8 cellular contexts compared by ENCODE assay signal in the genomic region with DNA sequence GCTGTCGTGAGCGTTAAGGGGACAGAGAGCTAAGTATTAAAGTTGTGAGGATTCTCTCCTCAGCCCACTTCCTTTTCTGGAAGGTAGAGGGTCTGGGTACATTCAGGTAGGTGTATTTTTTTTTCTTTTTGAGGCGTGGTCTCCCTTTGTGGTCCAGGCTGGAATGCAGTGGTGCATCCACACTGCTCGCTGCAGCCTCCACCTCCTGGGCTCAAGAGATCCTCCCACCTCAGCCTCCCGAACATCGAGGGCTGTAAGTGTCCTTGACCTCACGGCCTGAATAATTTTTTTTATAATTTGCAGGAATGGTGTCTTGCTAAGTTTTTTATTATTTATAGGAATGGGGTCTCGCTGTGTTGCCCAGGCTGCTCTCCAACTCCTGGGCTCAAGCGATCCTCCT. TPM values are rescaled to one million over a fixed set of nuclear protein-coding genes. Genes with fewer than 3 reads are reported as not detected.
DNase-seq lines count a peak whose midpoint lies in the region; ATAC-seq and TF ChIP-seq lines count a peak whose summit lies in the region.

No MANE protein-coding gene starts in this region.

- H3K4me3 Mint-ChIP-seq in activated CD4-positive, alpha-beta memory T cell treated with anti-CD3 and anti-CD28 coated beads, Interleukin-2, amount 10 ng/mL, durations not matched to agents 7 days and 5 days, result peak overlapping the region; percentile 76
- H3K4me3 Mint-ChIP-seq in stimulated activated naive B cell treated with anti-CD40 and anti-IgM and Interleukin-4, amounts not matched to agents 10 μg/mL and 1 μg/mL and 100 μg/mL, for 72 hours, result peak overlapping the region; percentile 82 to 92

- H3K27ac ChIP-seq in SK-N-SH (ENCODE audit: low read depth in 2 of 2, low read length in 1 of 2) (no peak overlapping the region), iPS-18a (ENCODE audit: low read length) (no peak overlapping the region)

- H3K9me3 ChIP-seq in SK-N-SH (no peaks in the 10 kb centered on the region), iPS-18a (ENCODE audit: control insufficient read depth, low read depth, low read length) (no peaks in the 10 kb centered on the region)

- peaks cover 28% of the 10 kb centered on the region for H3K36me3 Mint-ChIP-seq in activated CD4-positive, alpha-beta memory T cell treated with anti-CD3 and anti-CD28 coated beads, Interleukin-2, amount 10 ng/mL, durations not matched to agents 7 days and 5 days (ENCODE audit: low read depth)
- peaks cover 18 to 27% of the 10 kb centered on the region in 2 donors for H3K36me3 Mint-ChIP-seq in stimulated activated naive B cell treated with anti-CD40 and anti-IgM and Interleukin-4, amounts not matched to agents 10 μg/mL and 1 μg/mL and 100 μg/mL, for 72 hours

- no peak for TF ChIP-seq RAD21 in SK-N-SH (IDR thresholded peaks at IDR 0.05; ENCODE audit: low read length)

- no peak for TF ChIP-seq CTCF in SK-N-SH (IDR thresholded peaks at IDR 0.05)

- ATAC-seq in SK-N-SH treated with all-trans-retinoic acid at 6 μM for 48 hours, result no peak
- no peak for ATAC-seq in stimulated activated naive B cell treated with anti-CD40 and anti-IgM and Interleukin-4, amounts not matched to agents 10 μg/mL and 1 μg/mL and 100 μg/mL, for 72 hours (replicated peaks)

- peak overlapping the region; percentile 99 for H3K4me2 ChIP-seq in SK-N-SH

- H3F3A ChIP-seq in SK-N-SH (replicated peaks; ENCODE audit: insufficient read depth), result no peaks in the 10 kb centered on the region

- H3K27ac Mint-ChIP-seq in activated CD4-positive, alpha-beta memory T cell treated with anti-CD3 and anti-CD28 coated beads, Interleukin-2, amount 10 ng/mL, durations not matched to agents 7 days and 5 days, result peak overlapping the region; percentile 82
- peak overlapping the region; percentile 90 for H3K27ac Mint-ChIP-seq in stimulated activated naive B cell treated with anti-CD40 and anti-IgM and Interleukin-4, amounts not matched to agents 10 μg/mL and 1 μg/mL and 100 μg/mL, for 72 hours

- H3K9me2 ChIP-seq in SK-N-SH, result no peaks in the 10 kb centered on the region

- peak overlapping the region; percentile 83 to 89 for H3K4me3 ChIP-seq in SK-N-SH (ENCODE audit: low read depth in 2 of 2, low read length in 1 of 2)
- H3K4me3 ChIP-seq in iPS-18a (ENCODE audit: low read length), result peak overlapping the region; percentile 85

- no peaks in the 10 kb centered on the region for H3K9me3 Mint-ChIP-seq in activated CD4-positive, alpha-beta memory T cell treated with anti-CD3 and anti-CD28 coated beads, Interleukin-2, amount 10 ng/mL, durations not matched to agents 7 days and 5 days
- H3K9me3 Mint-ChIP-seq in stimulated activated naive B cell treated with anti-CD40 and anti-IgM and Interleukin-4, amounts not matched to agents 10 μg/mL and 1 μg/mL and 100 μg/mL, for 72 hours, result no peaks in the 10 kb centered on the region

- no peaks in the 10 kb centered on the region for H4K20me1 ChIP-seq in SK-N-SH (ENCODE audit: insufficient read depth)

- H2AFZ ChIP-seq in SK-N-SH (ENCODE audit: low read depth), result no peak overlapping the region

- H3K79me2 ChIP-seq in SK-N-SH (ENCODE audit: insufficient read depth), result peaks cover 23% of the 10 kb centered on the region

- no peak for TF ChIP-seq EP300 in SK-N-SH (IDR thresholded peaks at IDR 0.05; ENCODE audit: borderline replicate concordance in 1 of 2, low read depth in 1 of 2, low read length in 1 of 2)

- no peaks in the 10 kb centered on the region for H3K27me3 ChIP-seq in SK-N-SH (ENCODE audit: insufficient read depth)
- no peaks in the 10 kb centered on the region for H3K27me3 ChIP-seq in iPS-18a (ENCODE audit: control insufficient read depth, insufficient read depth, low read length)

- POLR2A ChIA-PET in SK-N-SH (lab: Yijun Ruan, JAX), result interaction anchor here (0.8 kb wide), 1 partner anchor 18 kb away, joined by 3 read pairs; no protein-coding TSS in a partner anchor
- POLR2A ChIA-PET in activated CD4-positive, alpha-beta memory T cell treated with anti-CD3 and anti-CD28 coated beads, Interleukin-2, amount 10 ng/mL, durations not matched to agents 7 days and 5 days (lab: Charles Lee), result interaction anchor here (0.6 to 3.8 kb wide), 13 partner anchors 10 to 1050 kb away, joined by 3 to 34 read pairs (median 5); a partner anchor contains a TSS

- H3K36me3 ChIP-seq in SK-N-SH (replicated peaks in 1 of 2; ENCODE audit: control insufficient read depth in 1 of 2, insufficient read depth in 2 of 2, low read length in 1 of 2), result peaks cover 18 to 30% of the 10 kb centered on the region in 2 experiments
- peaks cover 42% of the 10 kb centered on the region for H3K36me3 ChIP-seq in iPS-18a (ENCODE audit: control insufficient read depth, low read depth, low read length)

- no peak for DNase-seq in SK-N-SH
- no peak for DNase-seq in activated CD4-positive, alpha-beta memory T cell treated with anti-CD3 and anti-CD28 coated beads, Interleukin-2, amount 10 ng/mL, durations not matched to agents 7 days and 5 days
- DNase-seq in stimulated activated naive B cell treated with anti-CD40 and anti-IgM and Interleukin-4, amounts not matched to agents 10 μg/mL and 1 μg/mL and 100 μg/mL, for 72 hours, result no peak
- no peak for DNase-seq in germinal center (ENCODE audit: low spot score)
- no peak for DNase-seq in mucosa of gallbladder (ENCODE audit: low spot score)
- no peak for DNase-seq in NCI-H2227 treated with DMSO at 0.1 percent for 48 hours (lab: John Stamatoyannopoulos, UW)

- H3K4me1 ChIP-seq in SK-N-SH (ENCODE audit: control insufficient read depth in 1 of 2, insufficient read depth in 2 of 2, low read depth in 1 of 2, low read length in 1 of 2), result peaks cover 3 to 7% of the 10 kb centered on the region in 2 experiments; a peak in 1 of 4 replicates
- H3K4me1 ChIP-seq in iPS-18a (ENCODE audit: control insufficient read depth, low read depth, low read length), result no peaks in the 10 kb centered on the region

- 88% methylated on average over 9 of the region's 9 CpGs for WGBS in SK-N-SH (ENCODE audit: low lambda C conversion rate)

- H3K9ac ChIP-seq in SK-N-SH (peak overlapping the region; percentile 84; the same call in 1 of the 2 replicates), iPS-18a (ENCODE audit: low read length) (peak overlapping the region; percentile 90)

- CTCF ChIA-PET in SK-N-SH (lab: Yijun Ruan, JAX), result interaction anchor here (1.2 to 3.5 kb wide), 5 partner anchors 18 to 97 kb away, joined by 3 to 17 read pairs (median 4); a partner anchor contains a TSS
- CTCF ChIA-PET in activated CD4-positive, alpha-beta memory T cell treated with anti-CD3 and anti-CD28 coated beads, Interleukin-2, amount 10 ng/mL, durations not matched to agents 7 days and 5 days (lab: Charles Lee), result interaction anchor here (0.6 to 1.5 kb wide), 5 partner anchors 8 to 95 kb away, joined by 3 to 8 read pairs (median 4); a partner anchor contains a TSS

- no peaks in the 10 kb centered on the region for H3K27me3 Mint-ChIP-seq in activated CD4-positive, alpha-beta memory T cell treated with anti-CD3 and anti-CD28 coated beads, Interleukin-2, amount 10 ng/mL, durations not matched to agents 7 days and 5 days
- no peaks in the 10 kb centered on the region for H3K27me3 Mint-ChIP-seq in stimulated activated naive B cell treated with anti-CD40 and anti-IgM and Interleukin-4, amounts not matched to agents 10 μg/mL and 1 μg/mL and 100 μg/mL, for 72 hours

- H3K4me1 Mint-ChIP-seq in activated CD4-positive, alpha-beta memory T cell treated with anti-CD3 and anti-CD28 coated beads, Interleukin-2, amount 10 ng/mL, durations not matched to agents 7 days and 5 days, result peaks cover 26% of the 10 kb centered on the region
- H3K4me1 Mint-ChIP-seq in stimulated activated naive B cell treated with anti-CD40 and anti-IgM and Interleukin-4, amounts not matched to agents 10 μg/mL and 1 μg/mL and 100 μg/mL, for 72 hours, result peaks cover 19 to 21% of the 10 kb centered on the region in 2 donors

TF ChIP-seq in SK-N-SH, 30 proteins besides CTCF, POLR2A, EP300 and RAD21 (continues in another document):
- TF ChIP-seq, protein P1, sequence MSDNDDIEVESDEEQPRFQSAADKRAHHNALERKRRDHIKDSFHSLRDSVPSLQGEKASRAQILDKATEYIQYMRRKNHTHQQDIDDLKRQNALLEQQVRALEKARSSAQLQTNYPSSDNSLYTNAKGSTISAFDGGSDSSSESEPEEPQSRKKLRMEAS (IDR thresholded peaks at IDR 0.05; ENCODE audit: low read depth), result no peak

RNA-seq across cellular contexts. Expression of a gene that starts 1.4 kb away (rescaled TPM):
- polyA plus RNA-seq in SK-N-SH (2012; rRNA removed), result 52.1 and 53.1 TPM in 2 replicates
- polyA plus RNA-seq in SK-N-SH (2012; cell fraction: cytosol; rRNA removed), result 25.7 and 36.2 TPM in 2 replicates
- 101 and 115 TPM in 2 replicates for polyA plus RNA-seq in SK-N-SH (2012; cell fraction: nucleus; rRNA removed)
- 10 to 100 TPM; 32.9 to 34.7 TPM for total RNA-seq in activated CD4-positive, alpha-beta memory T cell treated with anti-CD3 and anti-CD28 coated beads, Interleukin-2, amount 10 ng/mL, durations not matched to agents 7 days and 5 days
- 26.0 TPM for total RNA-seq in mucosa of gallbladder

RNA-seq across cellular contexts. Expression of a gene that starts 19.2 kb away (rescaled TPM):
- 5.4 and 7.0 TPM in 2 replicates for polyA plus RNA-seq in SK-N-SH (2012; rRNA removed)
- 8.4 and 9.4 TPM in 2 replicates for polyA plus RNA-seq in SK-N-SH (2012; cell fraction: cytosol; rRNA removed)
- 33.1 and 41.9 TPM in 2 replicates for polyA plus RNA-seq in SK-N-SH (2012; cell fraction: nucleus; rRNA removed)
- 10 to 100 TPM; 42.2 to 43.4 TPM for total RNA-seq in activated CD4-positive, alpha-beta memory T cell treated with anti-CD3 and anti-CD28 coated beads, Interleukin-2, amount 10 ng/mL, durations not matched to agents 7 days and 5 days
- total RNA-seq in mucosa of gallbladder, result 42.5 TPM

RNA-seq across cellular contexts. Expression of a gene that starts 36.1 kb away (rescaled TPM):
- 6.0 and 10.7 TPM in 2 replicates for polyA plus RNA-seq in SK-N-SH (2012; rRNA removed)
- 4.0 and 5.9 TPM in 2 replicates for polyA plus RNA-seq in SK-N-SH (2012; cell fraction: cytosol; rRNA removed)
- 56.6 and 64.4 TPM in 2 replicates for polyA plus RNA-seq in SK-N-SH (2012; cell fraction: nucleus; rRNA removed)
- total RNA-seq in activated CD4-positive, alpha-beta memory T cell treated with anti-CD3 and anti-CD28 coated beads, Interleukin-2, amount 10 ng/mL, durations not matched to agents 7 days and 5 days, result 10 to 100 TPM; 35.2 to 42.2 TPM
- 80.7 TPM for total RNA-seq in mucosa of gallbladder
